1 cellular context compared by ENCODE assay signal in genomic region chr10:101694056-101694673, GRCh38.
TF ChIP-seq lines count a peak whose summit lies in the region.

No MANE protein-coding gene starts in this region.

TF ChIP-seq in K562, 482 proteins besides CTCF, POLR2A, EP300 and RAD21 (continued from another document):
- no peak for TF ChIP-seq SAP30 (IDR thresholded peaks at IDR 0.05; ENCODE audit: borderline replicate concordance, insufficient read depth, low read depth, low read length, poor library complexity, severe bottlenecking)
- TF ChIP-seq FOXK2 (conservative IDR thresholded peaks at IDR 0.05 in 1 of 2, IDR thresholded peaks at IDR 0.05 in 1 of 2; ENCODE audit: low read depth in 2 of 2) = no peak
- no peak for TF ChIP-seq RBM39 (optimal IDR thresholded peaks at IDR 0.05; ENCODE audit: low read depth, low read length)
- no peak for TF ChIP-seq ZNF561 (CRISPR knock-in tag; conservative IDR thresholded peaks at IDR 0.05)
TF ChIP-seq in K562: peak in this region for 45.
